8 cellular contexts compared by ENCODE assay signal in genomic region chr12:132761911-132762583, GRCh38.
DNase-seq lines count a peak whose midpoint lies in the region; ATAC-seq and TF ChIP-seq lines count a peak whose summit lies in the region.

No MANE protein-coding gene starts in this region.

- peak; percentile 91 for TF ChIP-seq POLR2A in GM18526 (IDR thresholded peaks at IDR 0.05; ENCODE audit: extremely low read depth, insufficient read length)

- peak overlapping the region; percentile 83 for H3K4me3 ChIP-seq in AG04449 (ENCODE audit: low read depth, low read length)

- POLR2A ChIA-PET in AG04449 (lab: Yijun Ruan, JAX), result no interaction called here

- ATAC-seq in HG03066 (IDR thresholded peaks at IDR 0.05; ENCODE audit: low read depth, unreplicated experiment), result peak; percentile 76

- TF ChIP-seq CTCF in AG04449 (IDR thresholded peaks at IDR 0.05; ENCODE audit: insufficient read depth, low read length, missing control alignments), result peak; percentile 42

- CTCF ChIA-PET in AG04449 (lab: Yijun Ruan, JAX), result interaction anchor here (1.0 kb wide), 1 partner anchor 11 kb away, joined by 4 read pairs; no protein-coding TSS in a partner anchor

- DNase-seq in AG04449 (ENCODE audit: low read depth, low spot score), result peak; percentile 31
- DNase-seq in NCI-H2227 treated with DMSO at 0.1 percent for 48 hours (lab: John Stamatoyannopoulos, UW), result peak; percentile 74
- DNase-seq in activated CD4-positive, CD25-positive, alpha-beta regulatory T cell treated with anti-CD3 and anti-CD28 coated beads, Interleukin-2, amount 50 U/mL, for 72 hours, result peak; percentile 86
- peak; percentile 78 for DNase-seq in cerebellar cortex (ENCODE audit: low spot score)
- DNase-seq in kidney glomerular epithelial cell (lab: John Stamatoyannopoulos, UW), result peak; percentile 63
- peak; percentile 90 for DNase-seq in stimulated activated CD4-positive, alpha-beta T cell treated with anti-CD3 and anti-CD28 coated beads, Interleukin-15, amount 100 ng/mL, for 24 hours

Comparison
In these comparisons a context has a peak if more than half of its experiments do, and no peak if none do; other contexts are left out.
1. Peak in every context shown above with its lines: DNase-seq, ATAC-seq and H3K4me3 ChIP-seq.
2. DNase-seq: peak in every context shown above with its lines; median percentile 90 in stimulated activated CD4-positive, alpha-beta T cell treated with anti-CD3 and anti-CD28 coated beads, Interleukin-15, amount 100 ng/mL, for 24 hours; 86 in activated CD4-positive, CD25-positive, alpha-beta regulatory T cell treated with anti-CD3 and anti-CD28 coated beads, Interleukin-2, amount 50 U/mL, for 72 hours; 78 in cerebellar cortex; 74 in NCI-H2227 treated with DMSO at 0.1 percent for 48 hours; 63 in kidney glomerular epithelial cell; 31 in AG04449.